ENCODE assay signal across 13 cellular contexts in genomic region chr4:53507671-53508286, GRCh38.
DNase-seq lines count a peak whose midpoint lies in the region; ATAC-seq and TF ChIP-seq lines count a peak whose summit lies in the region.
"Had no signal": no experiment of that assay in that cellular context is flagged by ENCODE, and none has a peak within 500 bp of the region (broad histone marks: within the 10 kb centered on the region; RNA-seq: fewer than 3 reads in every experiment).

No MANE protein-coding gene starts in this region.

- H3K9ac ChIP-seq in trophoblast cell (ENCODE audit: low read length) = no peak overlapping the region

- no peak overlapping the region for H3K4me2 ChIP-seq in trophoblast cell (ENCODE audit: low read length)

- peak overlapping the region; percentile 55 for H3K18ac ChIP-seq in trophoblast cell (ENCODE audit: low read length)

- no peak for ATAC-seq in HG02610 (IDR thresholded peaks at IDR 0.05; ENCODE audit: unreplicated experiment)
- ATAC-seq in HG03108 (IDR thresholded peaks at IDR 0.05; ENCODE audit: unreplicated experiment) = no peak
- ATAC-seq: CD8-positive, alpha-beta T cell; T-helper 17 cell had no signal

- H2BK12ac ChIP-seq in trophoblast cell (ENCODE audit: low read length) = no peak overlapping the region

- DNase-seq in DMS79 treated with DMSO at 0.1 percent for 48 hours (lab: John Stamatoyannopoulos, UW) (peak; percentile 78), RPMI7951 (ENCODE audit: low read depth) (peak; percentile 96), fibroblast of villous mesenchyme (ENCODE audit: low read depth) (peak; percentile 28), trophoblast cell (no peak), activated T-cell treated with anti-CD3 and anti-CD28 coated beads for 4 hours (no peak)
- no peak for DNase-seq in activated T-cell treated with anti-CD3 and anti-CD28 coated beads, Interleukin-2, amount 50 U/mL, for 48 hours
- DNase-seq: activated T-cell treated with anti-CD3 and anti-CD28 coated beads, Interleukin-2, amount 50 U/mL, for 1 hour; CD8-positive, alpha-beta T cell; H7; NCI-H446; T-helper 17 cell had no signal

- no peak overlapping the region for H2AK5ac ChIP-seq in trophoblast cell (ENCODE audit: low read length)

- H3K9me3 ChIP-seq in trophoblast cell (ENCODE audit: insufficient read depth, low read depth, low read length) = no peaks in the 10 kb centered on the region

- H3K4me1 ChIP-seq in trophoblast cell (ENCODE audit: control insufficient read depth in 1 of 2, insufficient read depth in 2 of 2, low read length in 2 of 2) = no peaks in the 10 kb centered on the region

- no peak overlapping the region for H3K4me3 ChIP-seq in fibroblast of villous mesenchyme (ENCODE audit: low read depth, low read length)
- H3K4me3 ChIP-seq in trophoblast cell (ENCODE audit: low read depth, low read length) = no peak overlapping the region

- H2AFZ ChIP-seq in trophoblast cell (ENCODE audit: insufficient read depth, low read length, poor library complexity) = no peak overlapping the region

- no peaks in the 10 kb centered on the region for H3K79me1 ChIP-seq in trophoblast cell (ENCODE audit: low read length)

- no peak overlapping the region for H4K8ac ChIP-seq in trophoblast cell (ENCODE audit: low read depth, low read length)

- H3K23ac ChIP-seq in trophoblast cell (ENCODE audit: low read length) = no peak overlapping the region

- H3K79me2 ChIP-seq in trophoblast cell (ENCODE audit: control insufficient read depth, insufficient read depth, low read length, poor library complexity) = no peaks in the 10 kb centered on the region

- no peaks in the 10 kb centered on the region for H3K27me3 ChIP-seq in trophoblast cell (ENCODE audit: insufficient read depth, low read length)

- no peak overlapping the region for H3K14ac ChIP-seq in trophoblast cell (ENCODE audit: low read length)

- no peak overlapping the region for H2BK5ac ChIP-seq in trophoblast cell (ENCODE audit: low read depth, low read length, poor library complexity)

- no peak overlapping the region for H3K27ac ChIP-seq in trophoblast cell (ENCODE audit: low read depth, low read length)

- no CpG with 5 or more reads among the region's 17 CpGs for WGBS in trophoblast cell (ENCODE audit: extremely low coverage, insufficient coverage, insufficient read length)

- no peak overlapping the region for H3K4ac ChIP-seq in trophoblast cell (ENCODE audit: low read depth, low read length)

- no peak overlapping the region for H2BK120ac ChIP-seq in trophoblast cell (ENCODE audit: insufficient read depth, low read length, poor library complexity)

- no peak for TF ChIP-seq CTCF in fibroblast of villous mesenchyme (IDR thresholded peaks at IDR 0.05; ENCODE audit: insufficient read depth, low read depth, low read length)

- no peak overlapping the region for H4K91ac ChIP-seq in trophoblast cell (ENCODE audit: low read depth, low read length)

- no peak overlapping the region for H4K12ac ChIP-seq in trophoblast cell (ENCODE audit: low read depth, low read length)

- H3K36me3 ChIP-seq in trophoblast cell (ENCODE audit: control insufficient read depth in 1 of 2, insufficient read depth in 2 of 2, low read length in 2 of 2) = no peaks in the 10 kb centered on the region

Comparison
In these comparisons a context has a peak if more than half of its experiments do, and no peak if none do; other contexts are left out.
1. DNase-seq: peak in DMS79 treated with DMSO at 0.1 percent for 48 hours (single experiment), RPMI7951 (single experiment) and fibroblast of villous mesenchyme (single experiment); none in trophoblast cell (0 of 2), activated T-cell treated with anti-CD3 and anti-CD28 coated beads, Interleukin-2, amount 50 U/mL, for 48 hours (0 of 2) and activated T-cell treated with anti-CD3 and anti-CD28 coated beads for 4 hours (single experiment).